ENCODE assay signal across 1 cellular context in genomic region chr22:21972293-21972779, GRCh38.
A peak's percentile ranks its signal among the peaks of the same experiment; 100 is the strongest.
TF ChIP-seq lines count a peak whose summit lies in the region.

No MANE protein-coding gene starts in this region.

TF ChIP-seq in HepG2, 621 proteins besides CTCF, POLR2A, EP300 and RAD21 (continued from another document):
- TF ChIP-seq TIGD3 (CRISPR knock-in tag; IDR thresholded peaks at IDR 0.05; ENCODE audit: borderline replicate concordance) (no peak), U2AF2 (IDR thresholded peaks at IDR 0.05; ENCODE audit: low read depth, low read length) (no peak), PATZ1 (CRISPR knock-in tag; IDR thresholded peaks at IDR 0.05) (0 out of 2 replicates have a peak, but pooled peaks have one; percentile 28), ZNF740 (CRISPR knock-in tag; IDR thresholded peaks at IDR 0.05) (peak; percentile 97), XRCC5 (optimal IDR thresholded peaks at IDR 0.05; ENCODE audit: low read length) (peak; percentile 42), AGO2 (optimal IDR thresholded peaks at IDR 0.05; ENCODE audit: low read depth, low read length) (no peak), NR2F6 (IDR thresholded peaks at IDR 0.05) (no peak), NR2F6 (CRISPR knock-in tag; IDR thresholded peaks at IDR 0.05) (no peak), SKIL (CRISPR knock-in tag; IDR thresholded peaks at IDR 0.05; ENCODE audit: borderline replicate concordance) (no peak), SPEN (CRISPR knock-in tag; IDR thresholded peaks at IDR 0.05; ENCODE audit: low read depth) (no peak)
TF ChIP-seq in HepG2: peak in this region for 3.
